21 cellular contexts compared by ENCODE assay signal in genomic region chr3:78736863-78737262, GRCh38.
DNase-seq lines count a peak whose midpoint lies in the region; ATAC-seq and TF ChIP-seq lines count a peak whose summit lies in the region.
"Had no signal": no experiment of that assay in that cellular context is flagged by ENCODE, and none has a peak within 500 bp of the region (broad histone marks: within the 10 kb centered on the region; RNA-seq: fewer than 3 reads in every experiment).

No MANE protein-coding gene starts in this region.

- H3K4me1 ChIP-seq in A673 (ENCODE audit: insufficient read depth, low read length, poor library complexity, severe bottlenecking) = peaks cover 78% of the 10 kb centered on the region
- H3K4me1 ChIP-seq in RWPE2 (ENCODE audit: insufficient read depth, poor library complexity, severe bottlenecking) = peaks cover 24% of the 10 kb centered on the region

- H3K27me3 ChIP-seq in A673 (replicated peaks; ENCODE audit: insufficient read depth, low read depth, low read length, poor library complexity) (no peaks in the 10 kb centered on the region), RWPE2 (ENCODE audit: insufficient read depth, poor library complexity, severe bottlenecking) (no peaks in the 10 kb centered on the region)
- H3K27me3 ChIP-seq: adrenal gland had no signal

- no peak overlapping the region for H3K4me3 ChIP-seq in A673 (ENCODE audit: low read depth, low read length, poor library complexity, severe bottlenecking)
- no peak overlapping the region for H3K4me3 ChIP-seq in RWPE2 (ENCODE audit: severe bottlenecking)
- H3K4me3 ChIP-seq: adrenal gland had no signal

- H3K36me3 Mint-ChIP-seq in activated CD4-positive, alpha-beta memory T cell treated with anti-CD3 and anti-CD28 coated beads for 36 hours = no peaks in the 10 kb centered on the region
- H3K36me3 Mint-ChIP-seq: CD8-positive, alpha-beta memory T cell had no signal

- BruUV-seq in A673 (replicated peaks; lab: Mats Ljungman, UMichigan) = no TSS peak

- H3K9me3 ChIP-seq in A673 (ENCODE audit: low read depth, low read length, poor library complexity, severe bottlenecking) = no peaks in the 10 kb centered on the region
- H3K9me3 ChIP-seq in RWPE2 (ENCODE audit: severe bottlenecking) = no peaks in the 10 kb centered on the region
- H3K9me3 ChIP-seq: adrenal gland had no signal

- H3K4me1 Mint-ChIP-seq in activated CD4-positive, alpha-beta memory T cell treated with anti-CD3 and anti-CD28 coated beads for 36 hours (ENCODE audit: low read depth) = no peaks in the 10 kb centered on the region
- H3K4me1 Mint-ChIP-seq: CD8-positive, alpha-beta memory T cell had no signal

- ATAC-seq in GM18868 (IDR thresholded peaks at IDR 0.05; ENCODE audit: unreplicated experiment) = peak; percentile 77
- peak; percentile 93 for ATAC-seq in RWPE2 (ENCODE audit: low read depth)
- ATAC-seq in GM21381 (IDR thresholded peaks at IDR 0.05; ENCODE audit: unreplicated experiment) = no peak
- ATAC-seq: sciatic nerve had no signal

- no peak overlapping the region for H3K27ac Mint-ChIP-seq in activated CD4-positive, alpha-beta memory T cell treated with anti-CD3 and anti-CD28 coated beads for 36 hours
- H3K27ac Mint-ChIP-seq: activated T-helper 2 cell treated with anti-CD3 and anti-CD28 coated beads, Interferon-gamma antibody, Interleukin-2, Interleukin-4, amounts not matched to agents 10 μg/mL and 5 μg/mL and 100 μg/mL, durations not matched to agents 14 hours and 24 hours and 36 hours; CD8-positive, alpha-beta memory T cell had no signal

- POLR2A ChIA-PET in A673 (lab: Charles Lee; ENCODE audit: low non-redundant PET) = no interaction called here
- POLR2A ChIA-PET in activated CD4-positive, alpha-beta memory T cell treated with anti-CD3 and anti-CD28 coated beads for 36 hours (lab: Charles Lee) = no interaction called here

- TF ChIP-seq CTCF in A673 (conservative IDR thresholded peaks at IDR 0.05; ENCODE audit: low read depth, low read length) (no peak), RWPE2 (IDR thresholded peaks at IDR 0.05; ENCODE audit: poor library complexity, severe bottlenecking) (no peak)

- no peaks in the 10 kb centered on the region for H3K27me3 Mint-ChIP-seq in activated CD4-positive, alpha-beta memory T cell treated with anti-CD3 and anti-CD28 coated beads for 36 hours
- H3K27me3 Mint-ChIP-seq: CD8-positive, alpha-beta memory T cell had no signal

- DNase-seq in A673 (ENCODE audit: low spot score) (peak; percentile 49), RWPE2 (ENCODE audit: low spot score) (no peak), fibroblast of peridontal ligament (ENCODE audit: extremely low read depth) (peak; percentile 86), NK-92 (lab: John Stamatoyannopoulos, UW; ENCODE audit: unreplicated experiment) (no peak), hepatic stellate cell (ENCODE audit: low spot score) (no peak)
- no peak for DNase-seq in activated CD4-positive, alpha-beta memory T cell treated with anti-CD3 and anti-CD28 coated beads for 36 hours
- DNase-seq: activated CD4-positive, CD25-positive, alpha-beta regulatory T cell treated with anti-CD3 and anti-CD28 coated beads, Interleukin-2, amount 50 U/mL, for 72 hours; adrenal gland; CD8-positive, alpha-beta memory T cell; cerebellar nuclear complex; DMS79; Kasumi-1; NCI-H1417; NCI-H524 treated with DMSO at 0.1 percent for 48 hours; nucleus accumbens; stimulated activated CD4-positive, alpha-beta T cell treated with anti-CD3 and anti-CD28 coated beads, Interleukin-1b, Interleukin-23, amount 100 ng/mL, for 48 hours; T1000 had no signal

- H3K9me3 Mint-ChIP-seq in activated CD4-positive, alpha-beta memory T cell treated with anti-CD3 and anti-CD28 coated beads for 36 hours = peaks cover 10% of the 10 kb centered on the region

- H3K36me3 ChIP-seq in A673 (ENCODE audit: insufficient read depth, low read length, poor library complexity, severe bottlenecking) (peaks cover 5% of the 10 kb centered on the region), RWPE2 (ENCODE audit: low read depth) (no peaks in the 10 kb centered on the region)
- H3K36me3 ChIP-seq: adrenal gland had no signal

- H3K27ac ChIP-seq in A673 (ENCODE audit: low read depth, low read length, poor library complexity, severe bottlenecking) (peak overlapping the region; percentile 14), RWPE2 (ENCODE audit: poor library complexity, severe bottlenecking) (peak overlapping the region; percentile 46)
- H3K27ac ChIP-seq: adrenal gland had no signal

- CTCF ChIA-PET in A673 (lab: Charles Lee) = no interaction called here
- CTCF ChIA-PET in activated CD4-positive, alpha-beta memory T cell treated with anti-CD3 and anti-CD28 coated beads for 36 hours (lab: Charles Lee) = no interaction called here

- H3K4me3 Mint-ChIP-seq in activated CD4-positive, alpha-beta memory T cell treated with anti-CD3 and anti-CD28 coated beads for 36 hours = no peak overlapping the region
- H3K4me3 Mint-ChIP-seq: CD8-positive, alpha-beta memory T cell had no signal

- intact Hi-C loops in A673 (cut with micrococcal nuclease; ENCODE audit: unreplicated experiment) = no loop called here
- intact Hi-C loops in activated CD4-positive, alpha-beta memory T cell treated with anti-CD3 and anti-CD28 coated beads for 36 hours (cut with micrococcal nuclease) = no loop called here

Comparison
In these comparisons a context has a peak if more than half of its experiments do, and no peak if none do; other contexts are left out.
1. DNase-seq: peak in A673 (single experiment) and fibroblast of peridontal ligament (single experiment); none in RWPE2 (single experiment), NK-92 (single experiment), hepatic stellate cell (single experiment) and activated CD4-positive, alpha-beta memory T cell treated with anti-CD3 and anti-CD28 coated beads for 36 hours (single experiment).